Comparison of ENCODE assay signal across 26 cellular contexts in genomic region chr6:46799657-46800056, GRCh38. TPM values are rescaled to one million over a fixed set of nuclear protein-coding genes. Genes with fewer than 3 reads are reported as not detected.
DNase-seq lines count a peak whose midpoint lies in the region; ATAC-seq, FAIRE-seq and TF ChIP-seq lines count a peak whose summit lies in the region.
"Had no signal": no experiment of that assay in that cellular context is flagged by ENCODE, and none has a peak within 500 bp of the region (broad histone marks: within the 10 kb centered on the region; RNA-seq: fewer than 3 reads in every experiment).

No MANE protein-coding gene starts in this region.

- CTCF ChIA-PET in HEK293T (lab: Yijun Ruan, JAX) (no interaction called here), PC-3 (lab: Charles Lee) (no interaction called here), PC-9 (lab: Charles Lee) (no interaction called here), WTC11 (lab: Charles Lee) (no interaction called here)

- no peaks in the 10 kb centered on the region for H3K36me3 ChIP-seq in PC-3 (ENCODE audit: low read depth, low read length)
- no peaks in the 10 kb centered on the region for H3K36me3 ChIP-seq in bronchial epithelial cell (ENCODE audit: control insufficient read depth, insufficient read depth, low read length)
- H3K36me3 ChIP-seq in mesenchymal stem cell (ENCODE audit: control insufficient read depth in 1 of 2, insufficient read depth in 2 of 2, low read depth in 1 of 2, low read length in 2 of 2) = no peaks in the 10 kb centered on the region
- H3K36me3 ChIP-seq in esophagus muscularis mucosa = no peaks in the 10 kb centered on the region
- H3K36me3 ChIP-seq in PC-9 (ENCODE audit: low read depth) = no peaks in the 10 kb centered on the region
- H3K36me3 ChIP-seq: HAP-1, SJSA1 had no signal

- TF ChIP-seq POLR2A in esophagus muscularis mucosa (IDR thresholded peaks at IDR 0.05; ENCODE audit: low read depth) = no peak

- H3K79me1 ChIP-seq in mesenchymal stem cell (replicated peaks; ENCODE audit: low read length, poor library complexity, severe bottlenecking) = no peaks in the 10 kb centered on the region

- no CpG with 5 or more reads among the region's 1 CpG for WGBS in mesenchymal stem cell
- WGBS in esophagus muscularis mucosa = 44% methylated on average over 1 of the region's 1 CpG

- H3K18ac ChIP-seq in mesenchymal stem cell (ENCODE audit: low read depth in 1 of 2, low read length in 2 of 2) = no peak overlapping the region

- H3K27ac ChIP-seq in PC-3 (ENCODE audit: low read length) (no peak overlapping the region), mesenchymal stem cell (ENCODE audit: low read length, poor library complexity, severe bottlenecking) (no peak overlapping the region), esophagus muscularis mucosa (replicated peaks in 1 of 4) (no peak overlapping the region), PC-9 (no peak overlapping the region)
- H3K27ac ChIP-seq: Peyer's patch, SJSA1 had no signal

- H3K4me3 Mint-ChIP-seq in WTC11 = no peak overlapping the region
- H3K4me3 Mint-ChIP-seq: CD4-positive, CD25-positive, alpha-beta regulatory T cell; GM23338; IgD-negative memory B cell had no signal

- H3K4me1 ChIP-seq in PC-3 (ENCODE audit: insufficient read depth, low read length) (no peaks in the 10 kb centered on the region), mesenchymal stem cell (ENCODE audit: control insufficient read depth, insufficient read depth, low read depth, low read length) (no peaks in the 10 kb centered on the region), esophagus muscularis mucosa (no peaks in the 10 kb centered on the region), PC-9 (replicated peaks; ENCODE audit: insufficient read depth) (peaks cover 10% of the 10 kb centered on the region; the same call in 1 of the 2 replicates)
- H3K4me1 ChIP-seq: HAP-1, Peyer's patch, SJSA1 had no signal

- H3F3A ChIP-seq in PC-3 (ENCODE audit: low read length, unreplicated experiment) (no peaks in the 10 kb centered on the region), PC-9 (ENCODE audit: insufficient read depth, low read depth) (peaks cover 5% of the 10 kb centered on the region; the same call in 1 of the 2 replicates)

- H3K27me3 Mint-ChIP-seq in WTC11 (ENCODE audit: low read depth) = no peaks in the 10 kb centered on the region
- H3K27me3 Mint-ChIP-seq: CD4-positive, CD25-positive, alpha-beta regulatory T cell had no signal

- no peak overlapping the region for H3K4ac ChIP-seq in mesenchymal stem cell (ENCODE audit: low read depth in 1 of 2, low read length in 2 of 2)

- no peak overlapping the region for H2BK5ac ChIP-seq in mesenchymal stem cell (ENCODE audit: low read depth, low read length, poor library complexity, severe bottlenecking)

- H2BK15ac ChIP-seq in mesenchymal stem cell (ENCODE audit: low read depth, poor library complexity, severe bottlenecking) = no peak overlapping the region

- H3K79me2 ChIP-seq in PC-3 (ENCODE audit: low read length) = no peaks in the 10 kb centered on the region
- no peaks in the 10 kb centered on the region for H3K79me2 ChIP-seq in PC-9 (ENCODE audit: low read depth)

- H4K91ac ChIP-seq in mesenchymal stem cell (ENCODE audit: low read length) = no peak overlapping the region

- no peak overlapping the region for H2BK120ac ChIP-seq in mesenchymal stem cell (ENCODE audit: low read depth, low read length)

- H3K9ac ChIP-seq in PC-3 (ENCODE audit: low read length) (no peak overlapping the region), mesenchymal stem cell (ENCODE audit: low read length) (no peak overlapping the region)

- DNase-seq in HEK293T (ENCODE audit: extremely low spot score) (no peak), PC-3 (peak; percentile 50), bronchial epithelial cell (ENCODE audit: low read depth) (peak; percentile 46), mesenchymal stem cell (no peak), germinal center (ENCODE audit: low spot score) (no peak), esophagus muscularis mucosa (ENCODE audit: extremely low spot score) (no peak), PC-9 (no peak), WTC11 (ENCODE audit: low spot score) (no peak)
- DNase-seq: CD4-positive, CD25-positive, alpha-beta regulatory T cell; DND-41; Karpas-422; NCI-H1694; NCI-H2081 treated with DMSO at 0.1 percent for 48 hours; NCI-H69; Peyer's patch had no signal

- POLR2A ChIA-PET in HEK293T (lab: Yijun Ruan, JAX) (no interaction called here), PC-3 (lab: Charles Lee; ENCODE audit: unreplicated experiment) (no interaction called here), PC-9 (lab: Charles Lee; ENCODE audit: unreplicated experiment) (no interaction called here), WTC11 (lab: Charles Lee) (no interaction called here)

- no peak overlapping the region for H3K14ac ChIP-seq in mesenchymal stem cell (ENCODE audit: low read length in 2 of 2)

- H4K8ac ChIP-seq in mesenchymal stem cell (ENCODE audit: low read length) = peak overlapping the region; percentile 29

- H3K9me3 ChIP-seq in PC-3 (ENCODE audit: low read length) = no peaks in the 10 kb centered on the region
- no peaks in the 10 kb centered on the region for H3K9me3 ChIP-seq in mesenchymal stem cell (ENCODE audit: control insufficient read depth, low read length)
- no peaks in the 10 kb centered on the region for H3K9me3 ChIP-seq in esophagus muscularis mucosa
- no peaks in the 10 kb centered on the region for H3K9me3 ChIP-seq in PC-9 (ENCODE audit: insufficient read depth, low read depth)
- H3K9me3 ChIP-seq: HAP-1, Peyer's patch, SJSA1 had no signal

- TF ChIP-seq CTCF in PC-3 (conservative IDR thresholded peaks at IDR 0.05; ENCODE audit: low read depth, low read length) = no peak
- TF ChIP-seq CTCF in bronchial epithelial cell (IDR thresholded peaks at IDR 0.05; ENCODE audit: insufficient read depth, low read length, severe bottlenecking) = no peak
- TF ChIP-seq CTCF in esophagus muscularis mucosa (IDR thresholded peaks at IDR 0.05) = no peak
- no peak for TF ChIP-seq CTCF in PC-9 (conservative IDR thresholded peaks at IDR 0.05)
- TF ChIP-seq CTCF in WTC11 (IDR thresholded peaks at IDR 0.05) = no peak

- no peaks in the 10 kb centered on the region for H3K9me2 ChIP-seq in PC-3 (replicated peaks; ENCODE audit: low read length)
- 0 out of 2 replicates have a peak, but pooled peaks cover 4% of the 10 kb centered on the region for H3K9me2 ChIP-seq in PC-9 (ENCODE audit: insufficient read depth)

- no peaks in the 10 kb centered on the region for H3K4me1 Mint-ChIP-seq in WTC11
- H3K4me1 Mint-ChIP-seq: CD4-positive, CD25-positive, alpha-beta regulatory T cell; GM23338 had no signal

- FAIRE-seq in bronchial epithelial cell (lab: Jason Lieb, UNC) = no peak
- FAIRE-seq: GM12891 had no signal

- no peaks in the 10 kb centered on the region for H3K27me3 ChIP-seq in PC-3 (ENCODE audit: low read length)
- no peaks in the 10 kb centered on the region for H3K27me3 ChIP-seq in bronchial epithelial cell (ENCODE audit: control insufficient read depth, insufficient read depth, low read length)
- H3K27me3 ChIP-seq in mesenchymal stem cell (ENCODE audit: control insufficient read depth in 1 of 2, insufficient read depth in 1 of 2, low read length in 2 of 2) = peaks cover 0 to 6% of the 10 kb centered on the region in 2 experiments
- H3K27me3 ChIP-seq in esophagus muscularis mucosa = no peaks in the 10 kb centered on the region
- H3K27me3 ChIP-seq in PC-9 (ENCODE audit: insufficient read depth, low read depth) = no peaks in the 10 kb centered on the region
- H3K27me3 ChIP-seq: Peyer's patch had no signal

- no peak overlapping the region for H3K4me3 ChIP-seq in PC-3 (ENCODE audit: low read length)
- no peak overlapping the region for H3K4me3 ChIP-seq in bronchial epithelial cell (ENCODE audit: low read depth, low read length)
- H3K4me3 ChIP-seq in mesenchymal stem cell (ENCODE audit: insufficient read depth in 1 of 2, low read depth in 1 of 2, low read length in 2 of 2) = no peak overlapping the region
- H3K4me3 ChIP-seq in esophagus muscularis mucosa = no peak overlapping the region
- H3K4me3 ChIP-seq in PC-9 = no peak overlapping the region
- H3K4me3 ChIP-seq: GM23338, HAP-1, Peyer's patch, SJSA1 had no signal

- H2AK5ac ChIP-seq in mesenchymal stem cell (ENCODE audit: low read length, severe bottlenecking) = no peak overlapping the region

- H2BK12ac ChIP-seq in mesenchymal stem cell (ENCODE audit: low read length in 2 of 2) = no peak overlapping the region

- H3K36me3 Mint-ChIP-seq in WTC11 = no peaks in the 10 kb centered on the region
- H3K36me3 Mint-ChIP-seq: CD4-positive, CD25-positive, alpha-beta regulatory T cell; IgD-negative memory B cell had no signal

- H4K20me1 ChIP-seq in PC-3 (ENCODE audit: low read length) (no peaks in the 10 kb centered on the region), PC-9 (ENCODE audit: insufficient read depth) (no peaks in the 10 kb centered on the region)

- H3K27ac Mint-ChIP-seq in WTC11 = no peak overlapping the region
- H3K27ac Mint-ChIP-seq: CD4-positive, CD25-positive, alpha-beta regulatory T cell; GM23338; IgD-negative memory B cell had no signal

- no peaks in the 10 kb centered on the region for H3K9me3 Mint-ChIP-seq in WTC11
- H3K9me3 Mint-ChIP-seq: GM23338, IgD-negative memory B cell had no signal

- H2AFZ ChIP-seq in PC-3 (ENCODE audit: low read length) = no peak overlapping the region
- no peak overlapping the region for H2AFZ ChIP-seq in mesenchymal stem cell (ENCODE audit: low read depth, low read length)
- H2AFZ ChIP-seq in PC-9 = no peak overlapping the region

- H3K23ac ChIP-seq in mesenchymal stem cell (ENCODE audit: low read length in 2 of 2) = no peak overlapping the region

- peak; percentile 35; the same call in 1 of the 2 replicates for ATAC-seq in PC-3
- no peak for ATAC-seq in WTC11
- ATAC-seq: GM23338, Right ventricle myocardium inferior had no signal

- H3K4me2 ChIP-seq in PC-3 (ENCODE audit: low read length) (no peak overlapping the region), mesenchymal stem cell (ENCODE audit: low read length, poor library complexity, severe bottlenecking) (no peak overlapping the region), PC-9 (no peak overlapping the region)
- H3K4me2 ChIP-seq: GM23338 had no signal

- BruUV-seq in PC-3 (replicated peaks; lab: Mats Ljungman, UMichigan) (no TSS peak), PC-9 (replicated peaks; lab: Mats Ljungman, UMichigan) (no TSS peak)

- TF ChIP-seq EP300 in esophagus muscularis mucosa (IDR thresholded peaks at IDR 0.05) = no peak

- intact Hi-C loops in PC-3 (cut with micrococcal nuclease) (no loop called here), esophagus muscularis mucosa (cut with DNase I) (no loop called here), PC-9 (cut with micrococcal nuclease; ENCODE audit: unreplicated experiment) (no loop called here)

RNA-seq across cellular contexts. Expression of gene MEP1A, which starts 6.5 kb away (rescaled TPM):
- total RNA-seq in PC-3 (2014; rRNA removed) (not detected in 2 replicates), bronchial epithelial cell (not detected in 2 replicates), esophagus muscularis mucosa (under 1 TPM in 1 of 4 donors, not detected in 3; 0.17 TPM), PC-9 (2021) (not detected in 2 replicates), WTC11 (2021) (0.09 TPM in 1 of 3 replicates, not detected in the others)
- not detected for polyA plus RNA-seq in mesenchymal stem cell (2013, experiment 1 of 2)
- polyA plus RNA-seq in mesenchymal stem cell (2013, experiment 2 of 2) = not detected
- total RNA-seq: A673; CD4-positive, CD25-positive, alpha-beta regulatory T cell; G401; GM23338; MCF 10A; NCI-H460; Right ventricle myocardium inferior had no signal
- polyA plus RNA-seq: BJ; CD4-positive, CD25-positive, alpha-beta regulatory T cell; GM23338; IgD-negative memory B cell had no signal

RNA-seq across cellular contexts. Expression of gene ANKRD66, which starts 52.9 kb away (rescaled TPM):
- not detected in 2 replicates for total RNA-seq in PC-3 (2014; rRNA removed)
- total RNA-seq in bronchial epithelial cell = not detected in 2 replicates
- not detected for polyA plus RNA-seq in mesenchymal stem cell (2013, experiment 1 of 2)
- not detected for polyA plus RNA-seq in mesenchymal stem cell (2013, experiment 2 of 2)
- not detected for total RNA-seq in esophagus muscularis mucosa
- total RNA-seq in PC-9 (2021) = not detected in 2 replicates
- total RNA-seq in WTC11 (2021) = not detected in 3 replicates
- total RNA-seq: A673; CD4-positive, CD25-positive, alpha-beta regulatory T cell; G401; GM23338; MCF 10A; NCI-H460; Peyer's patch; Right ventricle myocardium inferior; SJSA1 had no signal
- polyA plus RNA-seq: BJ; CD4-positive, CD25-positive, alpha-beta regulatory T cell; GM23338; IgD-negative memory B cell had no signal

Comparison
In these comparisons a context has a peak if more than half of its experiments do, and no peak if none do; other contexts are left out.
1. DNase-seq: peak in PC-3 (single experiment) and bronchial epithelial cell (single experiment); none in HEK293T (single experiment), mesenchymal stem cell (single experiment), germinal center (single experiment), esophagus muscularis mucosa (single experiment), PC-9 (0 of 2) and WTC11 (single experiment).